12 cellular contexts compared by ENCODE assay signal in the genomic region with DNA sequence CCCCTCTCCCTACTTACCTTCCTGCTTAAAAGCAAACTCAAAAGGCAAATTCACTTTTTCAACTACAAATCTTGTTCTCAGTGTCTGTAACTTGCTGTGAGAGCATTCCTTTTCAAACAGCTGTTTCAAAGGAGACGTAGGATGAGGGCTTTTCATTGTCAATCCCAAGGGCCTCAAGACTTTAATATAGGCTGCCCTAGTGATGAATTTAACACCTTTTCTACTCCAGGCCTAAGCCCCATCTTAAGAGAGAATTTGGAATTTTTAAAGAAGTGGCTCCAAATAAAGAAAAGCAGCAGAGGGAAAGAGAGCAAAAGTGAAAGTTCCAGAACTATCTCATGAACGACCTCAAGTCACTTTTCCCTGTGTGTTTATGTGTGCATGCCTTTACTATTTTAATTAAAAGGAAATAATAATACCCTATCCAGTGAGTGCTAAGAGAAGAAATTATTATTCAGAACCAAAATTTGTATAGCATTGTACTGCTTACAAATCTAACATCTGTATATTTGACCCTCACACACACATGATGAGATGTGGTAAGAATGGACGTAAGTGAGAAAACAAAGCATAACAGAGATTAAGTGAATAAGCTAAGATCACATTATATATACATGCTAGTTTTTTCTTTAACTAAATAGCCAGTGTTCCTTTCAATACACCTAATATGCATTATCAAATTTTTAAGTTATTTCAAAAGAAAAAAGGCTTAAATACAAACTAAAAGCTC.
DNase-seq lines count a peak whose midpoint lies in the region; ATAC-seq and TF ChIP-seq lines count a peak whose summit lies in the region.
"Had no signal": no experiment of that assay in that cellular context is flagged by ENCODE, and none has a peak within 500 bp of the region (broad histone marks: within the 10 kb centered on the region; RNA-seq: fewer than 3 reads in every experiment).

No MANE protein-coding gene starts in this region.

- peak overlapping the region; percentile 98 for H3K9ac ChIP-seq in IMR-90 (ENCODE audit: low read depth, low read length)

- peak overlapping the region; percentile 89 for H2BK20ac ChIP-seq in IMR-90 (ENCODE audit: low read depth, low read length)

- ATAC-seq in IMR-90 (ENCODE audit: low read depth) (peak; percentile 33), HG02610 (IDR thresholded peaks at IDR 0.05; ENCODE audit: unreplicated experiment) (no peak), HG03565 (IDR thresholded peaks at IDR 0.05; ENCODE audit: unreplicated experiment) (no peak)

- intact Hi-C loops in IMR-90 (cut with micrococcal nuclease) (loop anchor here (5.0 kb wide), 1 partner anchor 63 kb away; no protein-coding TSS in a partner anchor), tibial artery (cut with DNase I; ENCODE audit: low total_unique reads) (no loop called here)

- peak overlapping the region; percentile 72 for H3K14ac ChIP-seq in IMR-90 (replicated peaks; ENCODE audit: low read depth, low read length)

- no peak overlapping the region for H2AK9ac ChIP-seq in IMR-90 (replicated peaks; ENCODE audit: low read depth, low read length, poor library complexity)

- peak overlapping the region; percentile 63 for H3K23ac ChIP-seq in IMR-90 (ENCODE audit: low read depth, low read length)

- peak overlapping the region; percentile 97 for H3K56ac ChIP-seq in IMR-90 (ENCODE audit: extremely low read depth, insufficient read depth, low read length)

- H3K4me3 ChIP-seq in IMR-90 (ENCODE audit: insufficient read depth, low read depth, low read length) (peak overlapping the region; percentile 37; the same call in 1 of the 2 replicates), choroid plexus epithelial cell (ENCODE audit: low read depth, low read length) (no peak overlapping the region), mesodermal cell (ENCODE audit: extremely low read depth, insufficient read depth, low read length, poor library complexity, severe bottlenecking) (no peak overlapping the region), tibial artery (peak overlapping the region; percentile 28 to 34)

- peaks cover 5% of the 10 kb centered on the region; the same call in 1 of the 2 replicates for H3K4me1 ChIP-seq in IMR-90 (ENCODE audit: control insufficient read depth, insufficient read depth, low read length)
- H3K4me1 ChIP-seq in mesodermal cell (ENCODE audit: control insufficient read depth, insufficient read depth, low read length, poor library complexity, severe bottlenecking), result peaks cover 14% of the 10 kb centered on the region
- peaks cover 0 to 23% (median 7%) of the 10 kb centered on the region in 4 donors for H3K4me1 ChIP-seq in tibial artery

- CTCF ChIA-PET in IMR-90 (lab: Yijun Ruan, JAX), result interaction anchor here (0.8 kb wide), 1 partner anchor 9 kb away, joined by 3 read pairs; no protein-coding TSS in a partner anchor

- peak overlapping the region; percentile 94 for H3K4me2 ChIP-seq in IMR-90 (ENCODE audit: low read depth, low read length)

- TF ChIP-seq RAD21 in IMR-90 (IDR thresholded peaks at IDR 0.05; ENCODE audit: low read length), result no peak

- no peaks in the 10 kb centered on the region for H3K27me3 ChIP-seq in IMR-90 (ENCODE audit: control insufficient read depth, insufficient read depth, low read length)
- no peaks in the 10 kb centered on the region for H3K27me3 ChIP-seq in tibial artery

- peak overlapping the region; percentile 65; the same call in 1 of the 3 replicates for H2BK15ac ChIP-seq in IMR-90 (ENCODE audit: low read depth, low read length)

- no peaks in the 10 kb centered on the region for H3K9me3 ChIP-seq in IMR-90 (ENCODE audit: control insufficient read depth, insufficient read depth, low read length)
- H3K9me3 ChIP-seq in mesodermal cell (ENCODE audit: control insufficient read depth, low read length), result no peaks in the 10 kb centered on the region
- no peaks in the 10 kb centered on the region for H3K9me3 ChIP-seq in tibial artery

- peak overlapping the region; percentile 94 for H2BK120ac ChIP-seq in IMR-90 (ENCODE audit: low read depth, low read length)

- no peaks in the 10 kb centered on the region for H4K20me1 ChIP-seq in IMR-90 (ENCODE audit: insufficient read depth, low read length)

- TF ChIP-seq POLR2A in IMR-90 (IDR thresholded peaks at IDR 0.05; ENCODE audit: low read depth, low read length), result no peak; the same call in 1 of the 2 replicates

- H4K91ac ChIP-seq in IMR-90 (ENCODE audit: insufficient read depth, low read depth, low read length), result peak overlapping the region; percentile 89

- H4K5ac ChIP-seq in IMR-90 (ENCODE audit: low read depth, low read length), result peak overlapping the region; percentile 94

- H3K79me1 ChIP-seq in IMR-90 (ENCODE audit: low read depth in 1 of 2, low read length in 2 of 2), result no peaks in the 10 kb centered on the region

- POLR2A ChIA-PET in IMR-90 (lab: Charles Lee; ENCODE audit: unreplicated experiment), result interaction anchor here (0.6 to 1.0 kb wide), 3 partner anchors 191 to 248 kb away, joined by 3 to 8 read pairs (median 7); a partner anchor contains a TSS

- H2AK5ac ChIP-seq in IMR-90 (ENCODE audit: low read depth, low read length), result peak overlapping the region; percentile 57

- DNase-seq in IMR-90 (peak; percentile 59), choroid plexus epithelial cell (ENCODE audit: low read depth) (peak; percentile 61), tibial artery (no peak), NOMO-1 treated with dmso at 0.1 percent for 144 hours (lab: John Stamatoyannopoulos, UW; ENCODE audit: unreplicated experiment) (no peak), NCI-H1092 (lab: John Stamatoyannopoulos, UW) (no peak)
- DNase-seq: activated CD4-positive, alpha-beta memory T cell treated with anti-CD3 and anti-CD28 coated beads for 36 hours; activated naive CD8-positive, alpha-beta T cell treated with anti-CD3 and anti-CD28 coated beads, Interleukin-2, amount 10 ng/mL, durations not matched to agents 7 days and 5 days; NCI-H526; stimulated activated CD4-positive, alpha-beta T cell treated with anti-CD3 and anti-CD28 coated beads, Interleukin-2, amount 100 ng/mL, for 48 hours had no signal

- H3K27ac ChIP-seq in IMR-90 (ENCODE audit: insufficient read depth, low read length), result peak overlapping the region; percentile 85
- peak overlapping the region; percentile 67 for H3K27ac ChIP-seq in mesodermal cell (ENCODE audit: low read depth, low read length, severe bottlenecking)
- peak overlapping the region; percentile 79 to 85 for H3K27ac ChIP-seq in tibial artery

- WGBS in IMR-90 (ENCODE audit: extremely low coverage in 2 of 2, insufficient read length in 1 of 2), 2 experiments, result no CpG with 5 or more reads among the region's 3 CpGs
- no CpG with 5 or more reads among the region's 3 CpGs for WGBS in mesodermal cell (ENCODE audit: insufficient coverage in 2 of 2), 2 experiments

- H3K18ac ChIP-seq in IMR-90 (ENCODE audit: low read depth, low read length), result peak overlapping the region; percentile 99

- no peak for TF ChIP-seq CTCF in IMR-90 (conservative IDR thresholded peaks at IDR 0.05; ENCODE audit: low read depth, low read length)
- no peak for TF ChIP-seq CTCF in choroid plexus epithelial cell (conservative IDR thresholded peaks at IDR 0.05; ENCODE audit: low read depth, low read length)
- TF ChIP-seq CTCF in tibial artery (IDR thresholded peaks at IDR 0.05), result no peak

- H2BK5ac ChIP-seq in IMR-90 (ENCODE audit: low read depth, low read length, poor library complexity, severe bottlenecking), result peak overlapping the region; percentile 91

- no peak overlapping the region for H2AFZ ChIP-seq in IMR-90 (replicated peaks; ENCODE audit: low read length, poor library complexity)

- no TSS peak for BruUV-seq in IMR-90 (replicated peaks; lab: Mats Ljungman, UMichigan)

- peak overlapping the region; percentile 88 to 95 for H4K8ac ChIP-seq in IMR-90 (ENCODE audit: low read depth in 2 of 2, low read length in 2 of 2)

- H3K36me3 ChIP-seq in IMR-90 (ENCODE audit: control insufficient read depth, insufficient read depth, low read length) (no peaks in the 10 kb centered on the region), mesodermal cell (ENCODE audit: control insufficient read depth, insufficient read depth, low read length) (no peaks in the 10 kb centered on the region), tibial artery (no peaks in the 10 kb centered on the region)

- in situ Hi-C loops in IMR-90 (cut with MboI; ENCODE audit: low sequenced_read_pairs), result loop anchor here (10.0 kb wide), 1 partner anchor 140 kb away; no protein-coding TSS in a partner anchor

- peak overlapping the region; percentile 76; the same call in 1 of the 2 replicates for H3K4ac ChIP-seq in IMR-90 (ENCODE audit: low read depth, low read length)

- no peaks in the 10 kb centered on the region for H3K9me1 ChIP-seq in IMR-90 (ENCODE audit: insufficient read depth, low read length)

- dilution Hi-C loops in IMR-90 (cut with HindIII; ENCODE audit: low sequenced_read_pairs, unreplicated experiment), result no loop called here

TF ChIP-seq in IMR-90, 13 proteins besides CTCF, POLR2A, EP300 and RAD21:
- TF ChIP-seq CEBPB (IDR thresholded peaks at IDR 0.05; ENCODE audit: low read depth, low read length), result peak; percentile 32; the same call in 1 of the 2 replicates
- no peak for TF ChIP-seq RFX5 (IDR thresholded peaks at IDR 0.05; ENCODE audit: low read depth, low read length)

Comparison
In these comparisons a context has a peak if more than half of its experiments do, and no peak if none do; other contexts are left out.
1. DNase-seq: peak in IMR-90 (single experiment) and choroid plexus epithelial cell (single experiment); none in tibial artery (0 of 2), NOMO-1 treated with dmso at 0.1 percent for 144 hours (single experiment) and NCI-H1092 (single experiment).
2. H3K4me3 ChIP-seq: peak in IMR-90 (single experiment) and tibial artery (2 of 2); none in choroid plexus epithelial cell (single experiment) and mesodermal cell (single experiment).
3. Peak in every context shown above with its lines, with median percentiles within 50 percentile points of each other: H3K27ac ChIP-seq.